ENCODE assay signal across 9 cellular contexts in genomic region chr6:10030942-10031537, GRCh38.
DNase-seq lines count a peak whose midpoint lies in the region; ATAC-seq, FAIRE-seq and TF ChIP-seq lines count a peak whose summit lies in the region.
"Had no signal": no experiment of that assay in that cellular context is flagged by ENCODE, and none has a peak within 500 bp of the region (broad histone marks: within the 10 kb centered on the region; RNA-seq: fewer than 3 reads in every experiment).

No MANE protein-coding gene starts in this region.

- ATAC-seq in effector memory CD8-positive, alpha-beta T cell (replicated peaks), result no peak
- no peak for ATAC-seq in GM21423 (IDR thresholded peaks at IDR 0.05; ENCODE audit: unreplicated experiment)
- ATAC-seq in GM21619 (IDR thresholded peaks at IDR 0.05; ENCODE audit: unreplicated experiment), result no peak

- H3K27me3 Mint-ChIP-seq in effector memory CD8-positive, alpha-beta T cell, result no peaks in the 10 kb centered on the region

- H3K4me3 ChIP-seq in BE2C (ENCODE audit: low read depth, low read length), result no peak overlapping the region
- no peak overlapping the region for H3K4me3 ChIP-seq in H7 (ENCODE audit: insufficient read depth, low read depth, low read length)
- H3K4me3 ChIP-seq: HAP-1 had no signal

- no peaks in the 10 kb centered on the region for H3K4me1 ChIP-seq in BE2C
- H3K4me1 ChIP-seq: HAP-1 had no signal

- no peaks in the 10 kb centered on the region for H3K36me3 Mint-ChIP-seq in effector memory CD8-positive, alpha-beta T cell (ENCODE audit: insufficient read depth)

- peak; percentile 11 for FAIRE-seq in RCC 7860 (lab: Jason Lieb, UNC)

- no peaks in the 10 kb centered on the region for H3K4me1 Mint-ChIP-seq in effector memory CD8-positive, alpha-beta T cell (ENCODE audit: low read depth in 2 of 2)

- H3K4me3 Mint-ChIP-seq in effector memory CD8-positive, alpha-beta T cell, result no peak overlapping the region

- H3K27me3 ChIP-seq in BE2C, result no peaks in the 10 kb centered on the region
- no peaks in the 10 kb centered on the region for H3K27me3 ChIP-seq in H7 (ENCODE audit: control insufficient read depth, insufficient read depth, low read length)

- no peaks in the 10 kb centered on the region for H3K9me3 Mint-ChIP-seq in effector memory CD8-positive, alpha-beta T cell

- no peak overlapping the region for H3K27ac Mint-ChIP-seq in effector memory CD8-positive, alpha-beta T cell

- no peaks in the 10 kb centered on the region for H3K9me3 ChIP-seq in BE2C
- H3K9me3 ChIP-seq: HAP-1 had no signal

- DNase-seq in BE2C (no peak), H7 (peak; percentile 33), RCC 7860 (ENCODE audit: low spot score) (peak; percentile 17), iPS DF 4.7 (ENCODE audit: extremely low read depth, low spot score) (peak; percentile 22), anterior cingulate cortex (lab: John Stamatoyannopoulos, UW) (no peak)
- no peak for DNase-seq in effector memory CD8-positive, alpha-beta T cell

- H3K36me3 ChIP-seq in BE2C (no peaks in the 10 kb centered on the region), H7 (replicated peaks; ENCODE audit: control insufficient read depth, insufficient read depth, low read length) (no peaks in the 10 kb centered on the region)
- H3K36me3 ChIP-seq: HAP-1 had no signal

- TF ChIP-seq CTCF in BE2C (IDR thresholded peaks at IDR 0.05; ENCODE audit: low read depth, low read length), result peak; percentile 54

Comparison
In these comparisons a context has a peak if more than half of its experiments do, and no peak if none do; other contexts are left out.
1. DNase-seq: peak in H7 (single experiment), RCC 7860 (single experiment) and iPS DF 4.7 (single experiment); none in BE2C (single experiment), anterior cingulate cortex (0 of 58) and effector memory CD8-positive, alpha-beta T cell (0 of 3).